ENCODE assay signal across 3 cellular contexts in genomic region chr14:53042480-53042879, GRCh38.
TF ChIP-seq lines count a peak whose summit lies in the region.

No MANE protein-coding gene starts in this region.

TF ChIP-seq in IMR-90, 13 proteins besides CTCF, POLR2A, EP300 and RAD21:
- no peak for TF ChIP-seq BHLHE40 (IDR thresholded peaks at IDR 0.05; ENCODE audit: low read depth, low read length)
- no peak for TF ChIP-seq FOS (IDR thresholded peaks at IDR 0.05; ENCODE audit: low read depth, low read length)
- TF ChIP-seq CEBPB (IDR thresholded peaks at IDR 0.05; ENCODE audit: low read depth, low read length): no peak

TF ChIP-seq in endothelial cell of umbilical vein, 7 proteins besides CTCF, POLR2A, EP300 and RAD21:
- TF ChIP-seq, protein P1, sequence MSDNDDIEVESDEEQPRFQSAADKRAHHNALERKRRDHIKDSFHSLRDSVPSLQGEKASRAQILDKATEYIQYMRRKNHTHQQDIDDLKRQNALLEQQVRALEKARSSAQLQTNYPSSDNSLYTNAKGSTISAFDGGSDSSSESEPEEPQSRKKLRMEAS (IDR thresholded peaks at IDR 0.05; ENCODE audit: insufficient read depth, insufficient read length): no peak
- TF ChIP-seq GATA2 (IDR thresholded peaks at IDR 0.05; ENCODE audit: insufficient read depth, insufficient read length, low read depth, low read length) (no peak), JUN (IDR thresholded peaks at IDR 0.05; ENCODE audit: borderline replicate concordance, insufficient read depth, insufficient read length, low read depth) (no peak), POLR2AphosphoS5 (IDR thresholded peaks at IDR 0.05; ENCODE audit: insufficient read depth, low read depth, low read length) (no peak), FOS (IDR thresholded peaks at IDR 0.05; ENCODE audit: borderline replicate concordance, insufficient read depth, low read length) (no peak), MYC (IDR thresholded peaks at IDR 0.05; ENCODE audit: low read depth, low read length) (no peak), EZH2 (IDR thresholded peaks at IDR 0.05; ENCODE audit: borderline replicate concordance, low read depth, low read length, severe bottlenecking) (no peak)

TF ChIP-seq in HEK293T, 16 proteins besides CTCF, POLR2A, EP300 and RAD21:
- no peak for TF ChIP-seq ARNT (IDR thresholded peaks at IDR 0.05)
- TF ChIP-seq, protein P2, sequence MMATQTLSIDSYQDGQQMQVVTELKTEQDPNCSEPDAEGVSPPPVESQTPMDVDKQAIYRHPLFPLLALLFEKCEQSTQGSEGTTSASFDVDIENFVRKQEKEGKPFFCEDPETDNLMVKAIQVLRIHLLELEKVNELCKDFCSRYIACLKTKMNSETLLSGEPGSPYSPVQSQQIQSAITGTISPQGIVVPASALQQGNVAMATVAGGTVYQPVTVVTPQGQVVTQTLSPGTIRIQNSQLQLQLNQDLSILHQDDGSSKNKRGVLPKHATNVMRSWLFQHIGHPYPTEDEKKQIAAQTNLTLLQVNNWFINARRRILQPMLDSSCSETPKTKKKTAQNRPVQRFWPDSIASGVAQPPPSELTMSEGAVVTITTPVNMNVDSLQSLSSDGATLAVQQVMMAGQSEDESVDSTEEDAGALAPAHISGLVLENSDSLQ (IDR thresholded peaks at IDR 0.05): no peak
- TF ChIP-seq L3MBTL2 (conservative IDR thresholded peaks at IDR 0.05): no peak
- TF ChIP-seq FOXA1 (IDR thresholded peaks at IDR 0.05): no peak
- no peak for TF ChIP-seq LEF1 (IDR thresholded peaks at IDR 0.05; ENCODE audit: borderline replicate concordance)
- TF ChIP-seq ELF4 (IDR thresholded peaks at IDR 0.05): no peak
- no peak for TF ChIP-seq HDGF (IDR thresholded peaks at IDR 0.05; ENCODE audit: borderline replicate concordance)
- no peak for TF ChIP-seq CTBP1 (IDR thresholded peaks at IDR 0.05; ENCODE audit: borderline replicate concordance)
- TF ChIP-seq SP1 (IDR thresholded peaks at IDR 0.05): no peak
- no peak for TF ChIP-seq NFRKB (IDR thresholded peaks at IDR 0.05)
- no peak for TF ChIP-seq ZNF384 (IDR thresholded peaks at IDR 0.05)
- no peak for TF ChIP-seq FOXK2 (IDR thresholded peaks at IDR 0.05)
- TF ChIP-seq FOXM1 (IDR thresholded peaks at IDR 0.05; ENCODE audit: borderline replicate concordance): no peak
